In the genomic region with DNA sequence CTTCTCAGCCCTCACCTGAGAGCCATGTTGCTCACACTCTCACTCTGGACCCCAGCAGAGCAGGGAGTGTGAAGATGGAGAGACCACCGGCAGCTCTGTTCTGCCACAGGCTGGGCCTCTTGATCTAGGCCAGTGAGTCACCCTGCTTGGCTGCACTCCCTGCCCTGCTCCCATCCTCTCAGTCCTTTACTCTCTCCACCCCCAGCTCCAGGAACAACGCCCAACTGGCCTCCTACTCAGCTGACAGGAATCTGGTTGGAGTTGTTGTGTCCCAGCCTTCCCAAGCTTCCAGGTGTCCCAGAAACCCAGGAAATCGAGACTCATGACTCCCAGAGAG, we compare ENCODE assay signal across 8 cellular contexts. TPM values are rescaled to one million over a fixed set of nuclear protein-coding genes. Genes with fewer than 3 reads are reported as not detected.
DNase-seq lines count a peak whose midpoint lies in the region; TF ChIP-seq lines count a peak whose summit lies in the region.

A gene with protein sequence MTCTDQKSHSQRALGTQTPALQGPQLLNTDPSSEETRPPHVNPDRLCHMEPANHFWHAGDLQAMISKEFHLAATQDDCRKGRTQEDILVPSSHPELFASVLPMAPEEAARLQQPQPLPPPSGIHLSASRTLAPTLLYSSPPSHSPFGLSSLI (plus strand): TSS at position 261 of the 337 bp plus-strand sequence. CDS start 14,833 bp downstream, outside the sequence.

- H2BK15ac ChIP-seq in neuronal stem cell (ENCODE audit: low read length), result no peak within 1 kb of the TSS

- no peak within 1 kb of the TSS for H3K14ac ChIP-seq in neuronal stem cell (ENCODE audit: low read length)

- no peak within 1 kb of the TSS for H3K27ac ChIP-seq in neuronal stem cell (replicated peaks; ENCODE audit: low read length)

- H2AFZ ChIP-seq in neuronal stem cell (ENCODE audit: low read length), result peak within 1 kb of the TSS; percentile 18

- H4K91ac ChIP-seq in neuronal stem cell (ENCODE audit: low read depth, low read length, poor library complexity), result peak within 1 kb of the TSS; percentile 49

- H2BK120ac ChIP-seq in neuronal stem cell (ENCODE audit: low read depth, low read length), result no peak within 1 kb of the TSS

- no peak within 1 kb of the TSS for H3K4me2 ChIP-seq in neuronal stem cell (ENCODE audit: insufficient read depth, low read length, poor library complexity, severe bottlenecking)

- no peaks in the 10 kb centered on the region for H3K79me1 ChIP-seq in neuronal stem cell (ENCODE audit: low read depth, low read length)

- H2BK12ac ChIP-seq in neuronal stem cell (ENCODE audit: low read length), result no peak within 1 kb of the TSS

- H3K4me3 ChIP-seq in fibroblast of pulmonary artery (replicated peaks; ENCODE audit: low read depth, low read length) (peak within 1 kb of the TSS; percentile 40), neuronal stem cell (ENCODE audit: low read length in 2 of 2) (peak within 1 kb of the TSS in 1 of 2 donors; percentile 58)

- no peak within 1 kb of the TSS for H4K8ac ChIP-seq in neuronal stem cell (ENCODE audit: low read depth, low read length)

- H2BK5ac ChIP-seq in neuronal stem cell (ENCODE audit: low read length), result no peak within 1 kb of the TSS

- no peak within 1 kb of the TSS for H3K23ac ChIP-seq in neuronal stem cell (ENCODE audit: low read depth, low read length, poor library complexity)

- peak; percentile 92 for DNase-seq in AG08396 (ENCODE audit: low spot score)
- peak; percentile 47 for DNase-seq in RKO (ENCODE audit: low spot score)
- peak; percentile 92 for DNase-seq in fibroblast of pulmonary artery (ENCODE audit: low read depth)
- DNase-seq in neuronal stem cell (ENCODE audit: low spot score), result no peak
- DNase-seq in NCI-H2029 (lab: John Stamatoyannopoulos, UW), result no peak
- no peak for DNase-seq in NCI-H1694 treated with DMSO at 0.1 percent for 48 hours (lab: John Stamatoyannopoulos, UW)
- no peak for DNase-seq in activated naive CD4-positive, alpha-beta T cell treated with Interleukin-2 at 50 U/mL for 16 hours
- DNase-seq in NCI-H526 treated with DMSO at 0.1 percent for 48 hours (lab: John Stamatoyannopoulos, UW), result no peak

- no peak for TF ChIP-seq CTCF in fibroblast of pulmonary artery (IDR thresholded peaks at IDR 0.05; ENCODE audit: low read length, missing control alignments)

- peak within 1 kb of the TSS; percentile 61 for H3K18ac ChIP-seq in neuronal stem cell (ENCODE audit: low read length)

- peaks cover 0 to 55% (median 0%) of the 10 kb centered on the region in 3 experiments for H3K27me3 ChIP-seq in neuronal stem cell (ENCODE audit: control insufficient read depth in 3 of 3, insufficient read depth in 3 of 3, low read depth in 1 of 3, low read length in 3 of 3)

- H3K9ac ChIP-seq in neuronal stem cell (ENCODE audit: low read depth, low read length, poor library complexity), result peak within 1 kb of the TSS; percentile 15

- H3K4ac ChIP-seq in neuronal stem cell (ENCODE audit: low read length), result no peak within 1 kb of the TSS

- no CpG with 5 or more reads among the region's 3 CpGs for WGBS in neuronal stem cell (ENCODE audit: extremely low coverage in 2 of 2, insufficient read length in 2 of 2, insufficient replicate concordance in 1 of 2), 2 donors

- H3K4me1 ChIP-seq in neuronal stem cell (ENCODE audit: control insufficient read depth in 2 of 2, insufficient read depth in 1 of 2, low read depth in 1 of 2, low read length in 2 of 2), result peaks cover 0 to 15% of the 10 kb centered on the region in 2 donors

- H3K9me3 ChIP-seq in neuronal stem cell (replicated peaks in 1 of 2; ENCODE audit: control insufficient read depth in 2 of 2, insufficient read depth in 1 of 2, low read depth in 1 of 2, low read length in 2 of 2), result peaks cover 0 to 2% of the 10 kb centered on the region in 2 donors

- H2AK5ac ChIP-seq in neuronal stem cell (ENCODE audit: low read depth, low read length), result no peak within 1 kb of the TSS

- no peaks in the 10 kb centered on the region for H3K36me3 ChIP-seq in neuronal stem cell (replicated peaks in 1 of 2; ENCODE audit: control insufficient read depth in 2 of 2, insufficient read depth in 2 of 2, low read length in 2 of 2)

RNA-seq across cellular contexts. Expression of the gene that starts here (rescaled TPM):
- not detected for polyA plus RNA-seq in neuronal stem cell (2013, experiment 1 of 2)
- polyA plus RNA-seq in neuronal stem cell (2013, experiment 2 of 2), result not detected

Comparison
In these comparisons a context has a peak if more than half of its experiments do, and no peak if none do; other contexts are left out.
1. DNase-seq: peak in AG08396 (single experiment), RKO (single experiment) and fibroblast of pulmonary artery (single experiment); none in neuronal stem cell (single experiment), NCI-H2029 (single experiment), NCI-H1694 treated with DMSO at 0.1 percent for 48 hours (single experiment), activated naive CD4-positive, alpha-beta T cell treated with Interleukin-2 at 50 U/mL for 16 hours (single experiment) and NCI-H526 treated with DMSO at 0.1 percent for 48 hours (single experiment).